ENCODE assay signal across 1 cellular context in genomic region chr19:14115761-14116160, GRCh38.
TF ChIP-seq lines count a peak whose summit lies in the region.

No MANE protein-coding gene starts in this region.

TF ChIP-seq in K562, 482 proteins besides CTCF, POLR2A, EP300 and RAD21:
- TF ChIP-seq CEBPZ (IDR thresholded peaks at IDR 0.05; ENCODE audit: borderline replicate concordance, low read depth, low read length) (no peak), ZNF408 (CRISPR knock-in tag; IDR thresholded peaks at IDR 0.05; ENCODE audit: low read depth) (no peak), MIER1 (IDR thresholded peaks at IDR 0.05; ENCODE audit: low read depth) (no peak), GABPB1 (CRISPR knock-in tag; IDR thresholded peaks at IDR 0.05) (no peak), KDM1A (IDR thresholded peaks at IDR 0.05) (no peak)
